9 cellular contexts compared by ENCODE assay signal in genomic region chr20:45432294-45432693, GRCh38. TPM values are rescaled to one million over a fixed set of nuclear protein-coding genes. Genes with fewer than 3 reads are reported as not detected.
A peak's percentile ranks its signal among the peaks of the same experiment; 100 is the strongest.
DNase-seq lines count a peak whose midpoint lies in the region; ATAC-seq and TF ChIP-seq lines count a peak whose summit lies in the region.
"Had no signal": no experiment of that assay in that cellular context is flagged by ENCODE, and none has a peak within 500 bp of the region (broad histone marks: within the 10 kb centered on the region; RNA-seq: fewer than 3 reads in every experiment).

No MANE protein-coding gene starts in this region.

- TF ChIP-seq CTCF in GM10266 (IDR thresholded peaks at IDR 0.05; ENCODE audit: control insufficient read depth, insufficient read depth, low read depth, missing control alignments) = no peak

- peak overlapping the region; percentile 59 for H3K27ac Mint-ChIP-seq in activated CD4-positive, alpha-beta memory T cell treated with anti-CD3 and anti-CD28 coated beads, Interleukin-2, amount 10 ng/mL, durations not matched to agents 7 days and 5 days
- H3K27ac Mint-ChIP-seq in activated T-helper 2 cell treated with anti-CD3 and anti-CD28 coated beads, Interferon-gamma antibody, Interleukin-2, Interleukin-4, amounts not matched to agents 10 μg/mL and 5 μg/mL and 100 μg/mL, durations not matched to agents 14 hours and 24 hours and 36 hours = no peak overlapping the region

- H3K4me3 Mint-ChIP-seq in activated CD4-positive, alpha-beta memory T cell treated with anti-CD3 and anti-CD28 coated beads, Interleukin-2, amount 10 ng/mL, durations not matched to agents 7 days and 5 days = no peak overlapping the region
- no peak overlapping the region for H3K4me3 Mint-ChIP-seq in activated T-helper 2 cell treated with anti-CD3 and anti-CD28 coated beads, Interferon-gamma antibody, Interleukin-2, Interleukin-4, amounts not matched to agents 10 μg/mL and 5 μg/mL and 100 μg/mL, durations not matched to agents 14 hours and 24 hours and 36 hours (ENCODE audit: low read depth)

- DNase-seq in GM10266 (ENCODE audit: extremely low spot score) = peak; percentile 38
- peak; percentile 32 for DNase-seq in activated CD4-positive, alpha-beta memory T cell treated with anti-CD3 and anti-CD28 coated beads, Interleukin-2, amount 10 ng/mL, durations not matched to agents 7 days and 5 days
- DNase-seq in OCI-M2 (lab: John Stamatoyannopoulos, UW; ENCODE audit: unreplicated experiment) = no peak
- DNase-seq in HK-2 (ENCODE audit: unreplicated experiment) = no peak
- no peak for DNase-seq in activated T-helper 2 cell treated with anti-CD3 and anti-CD28 coated beads, Interferon-gamma antibody, Interleukin-2, Interleukin-4, amounts not matched to agents 10 μg/mL and 5 μg/mL and 100 μg/mL, durations not matched to agents 14 hours and 24 hours and 36 hours (ENCODE audit: low spot score)
- no peak for DNase-seq in NCI-H1105 treated with DMSO at 0.1 percent for 48 hours (lab: John Stamatoyannopoulos, UW)

- peaks cover 24% of the 10 kb centered on the region for H3K36me3 Mint-ChIP-seq in activated CD4-positive, alpha-beta memory T cell treated with anti-CD3 and anti-CD28 coated beads, Interleukin-2, amount 10 ng/mL, durations not matched to agents 7 days and 5 days (ENCODE audit: low read depth)
- H3K36me3 Mint-ChIP-seq in activated T-helper 2 cell treated with anti-CD3 and anti-CD28 coated beads, Interferon-gamma antibody, Interleukin-2, Interleukin-4, amounts not matched to agents 10 μg/mL and 5 μg/mL and 100 μg/mL, durations not matched to agents 14 hours and 24 hours and 36 hours (ENCODE audit: low read depth) = peaks cover 19% of the 10 kb centered on the region

- intact Hi-C loops in activated T-helper 2 cell treated with anti-CD3 and anti-CD28 coated beads, Interferon-gamma antibody, Interleukin-2, Interleukin-4, amounts not matched to agents 10 μg/mL and 5 μg/mL and 100 μg/mL, durations not matched to agents 14 hours and 24 hours and 36 hours (cut with micrococcal nuclease) = no loop called here

- H3K27me3 Mint-ChIP-seq in activated CD4-positive, alpha-beta memory T cell treated with anti-CD3 and anti-CD28 coated beads, Interleukin-2, amount 10 ng/mL, durations not matched to agents 7 days and 5 days = no peaks in the 10 kb centered on the region
- no peaks in the 10 kb centered on the region for H3K27me3 Mint-ChIP-seq in activated T-helper 2 cell treated with anti-CD3 and anti-CD28 coated beads, Interferon-gamma antibody, Interleukin-2, Interleukin-4, amounts not matched to agents 10 μg/mL and 5 μg/mL and 100 μg/mL, durations not matched to agents 14 hours and 24 hours and 36 hours (ENCODE audit: low read depth)

- CTCF ChIA-PET in activated CD4-positive, alpha-beta memory T cell treated with anti-CD3 and anti-CD28 coated beads, Interleukin-2, amount 10 ng/mL, durations not matched to agents 7 days and 5 days (lab: Charles Lee) = interaction anchor here (0.8 to 1.4 kb wide), 5 partner anchors 14 to 70 kb away, joined by 3 to 6 read pairs (median 4); partner anchors contain the start of gene SYS1

- no peaks in the 10 kb centered on the region for H3K9me3 Mint-ChIP-seq in activated CD4-positive, alpha-beta memory T cell treated with anti-CD3 and anti-CD28 coated beads, Interleukin-2, amount 10 ng/mL, durations not matched to agents 7 days and 5 days
- H3K9me3 Mint-ChIP-seq in activated T-helper 2 cell treated with anti-CD3 and anti-CD28 coated beads, Interferon-gamma antibody, Interleukin-2, Interleukin-4, amounts not matched to agents 10 μg/mL and 5 μg/mL and 100 μg/mL, durations not matched to agents 14 hours and 24 hours and 36 hours = no peaks in the 10 kb centered on the region

- H3K4me1 Mint-ChIP-seq in activated CD4-positive, alpha-beta memory T cell treated with anti-CD3 and anti-CD28 coated beads, Interleukin-2, amount 10 ng/mL, durations not matched to agents 7 days and 5 days = peaks cover 33% of the 10 kb centered on the region
- peaks cover 14% of the 10 kb centered on the region for H3K4me1 Mint-ChIP-seq in activated T-helper 2 cell treated with anti-CD3 and anti-CD28 coated beads, Interferon-gamma antibody, Interleukin-2, Interleukin-4, amounts not matched to agents 10 μg/mL and 5 μg/mL and 100 μg/mL, durations not matched to agents 14 hours and 24 hours and 36 hours (ENCODE audit: low read depth)

- ATAC-seq in GM21381 (IDR thresholded peaks at IDR 0.05; ENCODE audit: unreplicated experiment) (peak; percentile 69), HG03520 (IDR thresholded peaks at IDR 0.05; ENCODE audit: unreplicated experiment) (peak; percentile 58)

- POLR2A ChIA-PET in activated CD4-positive, alpha-beta memory T cell treated with anti-CD3 and anti-CD28 coated beads, Interleukin-2, amount 10 ng/mL, durations not matched to agents 7 days and 5 days (lab: Charles Lee) = interaction anchor here (0.8 to 1.9 kb wide), 6 partner anchors 14 to 111 kb away, joined by 3 to 5 read pairs (median 3); no protein-coding TSS in a partner anchor

RNA-seq across cellular contexts. Expression of gene PIGT, which starts 16.4 kb away (rescaled TPM):
- 10 to 100 TPM; 52.4 to 53.0 TPM for total RNA-seq in activated CD4-positive, alpha-beta memory T cell treated with anti-CD3 and anti-CD28 coated beads, Interleukin-2, amount 10 ng/mL, durations not matched to agents 7 days and 5 days
- total RNA-seq in activated T-helper 2 cell treated with anti-CD3 and anti-CD28 coated beads, Interferon-gamma antibody, Interleukin-2, Interleukin-4, amounts not matched to agents 10 μg/mL and 5 μg/mL and 100 μg/mL, durations not matched to agents 14 hours and 24 hours and 36 hours = 72.5 and 72.7 TPM in 2 replicates

RNA-seq across cellular contexts. Expression of gene DBNDD2, which starts 24.2 kb away (rescaled TPM):
- total RNA-seq in activated CD4-positive, alpha-beta memory T cell treated with anti-CD3 and anti-CD28 coated beads, Interleukin-2, amount 10 ng/mL, durations not matched to agents 7 days and 5 days = 10 to 100 TPM; 11.4 to 13.1 TPM
- 12.3 and 12.8 TPM in 2 replicates for total RNA-seq in activated T-helper 2 cell treated with anti-CD3 and anti-CD28 coated beads, Interferon-gamma antibody, Interleukin-2, Interleukin-4, amounts not matched to agents 10 μg/mL and 5 μg/mL and 100 μg/mL, durations not matched to agents 14 hours and 24 hours and 36 hours

RNA-seq across cellular contexts. Expression of gene WFDC2, which starts 37.3 kb away (rescaled TPM):
- total RNA-seq in activated CD4-positive, alpha-beta memory T cell treated with anti-CD3 and anti-CD28 coated beads, Interleukin-2, amount 10 ng/mL, durations not matched to agents 7 days and 5 days = not detected
- not detected in 2 replicates for total RNA-seq in activated T-helper 2 cell treated with anti-CD3 and anti-CD28 coated beads, Interferon-gamma antibody, Interleukin-2, Interleukin-4, amounts not matched to agents 10 μg/mL and 5 μg/mL and 100 μg/mL, durations not matched to agents 14 hours and 24 hours and 36 hours

RNA-seq across cellular contexts. Expression of gene TP53TG5, which starts 54.2 kb away (rescaled TPM):
- total RNA-seq in activated CD4-positive, alpha-beta memory T cell treated with anti-CD3 and anti-CD28 coated beads, Interleukin-2, amount 10 ng/mL, durations not matched to agents 7 days and 5 days = not detected
- total RNA-seq in activated T-helper 2 cell treated with anti-CD3 and anti-CD28 coated beads, Interferon-gamma antibody, Interleukin-2, Interleukin-4, amounts not matched to agents 10 μg/mL and 5 μg/mL and 100 μg/mL, durations not matched to agents 14 hours and 24 hours and 36 hours = not detected in 2 replicates
- total RNA-seq: lung had no signal

Comparison
In these comparisons a context has a peak if more than half of its experiments do, and no peak if none do; other contexts are left out.
1. DNase-seq: peak in GM10266 (single experiment) and activated CD4-positive, alpha-beta memory T cell treated with anti-CD3 and anti-CD28 coated beads, Interleukin-2, amount 10 ng/mL, durations not matched to agents 7 days and 5 days (single experiment); none in OCI-M2 (single experiment), HK-2 (single experiment), activated T-helper 2 cell treated with anti-CD3 and anti-CD28 coated beads, Interferon-gamma antibody, Interleukin-2, Interleukin-4, amounts not matched to agents 10 μg/mL and 5 μg/mL and 100 μg/mL, durations not matched to agents 14 hours and 24 hours and 36 hours (single experiment) and NCI-H1105 treated with DMSO at 0.1 percent for 48 hours (single experiment).